In the genomic region with DNA sequence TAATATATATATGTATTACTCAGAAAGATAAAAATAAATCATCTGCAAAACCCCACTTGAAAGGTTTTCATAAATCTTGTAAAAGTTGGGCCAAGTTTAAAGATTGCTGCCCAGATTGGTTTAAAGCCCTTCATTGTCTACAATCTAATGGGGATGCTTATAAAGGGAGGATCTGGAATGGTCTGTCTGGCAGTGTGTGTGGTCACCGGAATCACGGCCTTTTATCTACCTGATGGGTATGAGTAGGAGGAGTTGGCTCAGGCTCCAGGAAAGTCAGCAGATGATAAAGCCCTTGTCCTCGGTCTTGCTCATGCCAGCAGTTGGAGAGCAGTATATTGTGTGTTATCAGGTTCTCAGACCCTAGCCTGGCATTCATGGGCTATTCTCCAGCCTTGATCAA, we compare ENCODE assay signal across 1 cellular context.
TF ChIP-seq lines count a peak whose summit lies in the region.

No MANE protein-coding gene starts in this region.

TF ChIP-seq in GM23338, 12 proteins besides CTCF, POLR2A, EP300 and RAD21 (continued from another document):
- TF ChIP-seq ETS1 (IDR thresholded peaks at IDR 0.05), result no peak
- TF ChIP-seq STAT1 (IDR thresholded peaks at IDR 0.05; ENCODE audit: unreplicated experiment), result no peak
- no peak for TF ChIP-seq NANOG (IDR thresholded peaks at IDR 0.05; ENCODE audit: borderline replicate concordance)
- TF ChIP-seq, protein P1, sequence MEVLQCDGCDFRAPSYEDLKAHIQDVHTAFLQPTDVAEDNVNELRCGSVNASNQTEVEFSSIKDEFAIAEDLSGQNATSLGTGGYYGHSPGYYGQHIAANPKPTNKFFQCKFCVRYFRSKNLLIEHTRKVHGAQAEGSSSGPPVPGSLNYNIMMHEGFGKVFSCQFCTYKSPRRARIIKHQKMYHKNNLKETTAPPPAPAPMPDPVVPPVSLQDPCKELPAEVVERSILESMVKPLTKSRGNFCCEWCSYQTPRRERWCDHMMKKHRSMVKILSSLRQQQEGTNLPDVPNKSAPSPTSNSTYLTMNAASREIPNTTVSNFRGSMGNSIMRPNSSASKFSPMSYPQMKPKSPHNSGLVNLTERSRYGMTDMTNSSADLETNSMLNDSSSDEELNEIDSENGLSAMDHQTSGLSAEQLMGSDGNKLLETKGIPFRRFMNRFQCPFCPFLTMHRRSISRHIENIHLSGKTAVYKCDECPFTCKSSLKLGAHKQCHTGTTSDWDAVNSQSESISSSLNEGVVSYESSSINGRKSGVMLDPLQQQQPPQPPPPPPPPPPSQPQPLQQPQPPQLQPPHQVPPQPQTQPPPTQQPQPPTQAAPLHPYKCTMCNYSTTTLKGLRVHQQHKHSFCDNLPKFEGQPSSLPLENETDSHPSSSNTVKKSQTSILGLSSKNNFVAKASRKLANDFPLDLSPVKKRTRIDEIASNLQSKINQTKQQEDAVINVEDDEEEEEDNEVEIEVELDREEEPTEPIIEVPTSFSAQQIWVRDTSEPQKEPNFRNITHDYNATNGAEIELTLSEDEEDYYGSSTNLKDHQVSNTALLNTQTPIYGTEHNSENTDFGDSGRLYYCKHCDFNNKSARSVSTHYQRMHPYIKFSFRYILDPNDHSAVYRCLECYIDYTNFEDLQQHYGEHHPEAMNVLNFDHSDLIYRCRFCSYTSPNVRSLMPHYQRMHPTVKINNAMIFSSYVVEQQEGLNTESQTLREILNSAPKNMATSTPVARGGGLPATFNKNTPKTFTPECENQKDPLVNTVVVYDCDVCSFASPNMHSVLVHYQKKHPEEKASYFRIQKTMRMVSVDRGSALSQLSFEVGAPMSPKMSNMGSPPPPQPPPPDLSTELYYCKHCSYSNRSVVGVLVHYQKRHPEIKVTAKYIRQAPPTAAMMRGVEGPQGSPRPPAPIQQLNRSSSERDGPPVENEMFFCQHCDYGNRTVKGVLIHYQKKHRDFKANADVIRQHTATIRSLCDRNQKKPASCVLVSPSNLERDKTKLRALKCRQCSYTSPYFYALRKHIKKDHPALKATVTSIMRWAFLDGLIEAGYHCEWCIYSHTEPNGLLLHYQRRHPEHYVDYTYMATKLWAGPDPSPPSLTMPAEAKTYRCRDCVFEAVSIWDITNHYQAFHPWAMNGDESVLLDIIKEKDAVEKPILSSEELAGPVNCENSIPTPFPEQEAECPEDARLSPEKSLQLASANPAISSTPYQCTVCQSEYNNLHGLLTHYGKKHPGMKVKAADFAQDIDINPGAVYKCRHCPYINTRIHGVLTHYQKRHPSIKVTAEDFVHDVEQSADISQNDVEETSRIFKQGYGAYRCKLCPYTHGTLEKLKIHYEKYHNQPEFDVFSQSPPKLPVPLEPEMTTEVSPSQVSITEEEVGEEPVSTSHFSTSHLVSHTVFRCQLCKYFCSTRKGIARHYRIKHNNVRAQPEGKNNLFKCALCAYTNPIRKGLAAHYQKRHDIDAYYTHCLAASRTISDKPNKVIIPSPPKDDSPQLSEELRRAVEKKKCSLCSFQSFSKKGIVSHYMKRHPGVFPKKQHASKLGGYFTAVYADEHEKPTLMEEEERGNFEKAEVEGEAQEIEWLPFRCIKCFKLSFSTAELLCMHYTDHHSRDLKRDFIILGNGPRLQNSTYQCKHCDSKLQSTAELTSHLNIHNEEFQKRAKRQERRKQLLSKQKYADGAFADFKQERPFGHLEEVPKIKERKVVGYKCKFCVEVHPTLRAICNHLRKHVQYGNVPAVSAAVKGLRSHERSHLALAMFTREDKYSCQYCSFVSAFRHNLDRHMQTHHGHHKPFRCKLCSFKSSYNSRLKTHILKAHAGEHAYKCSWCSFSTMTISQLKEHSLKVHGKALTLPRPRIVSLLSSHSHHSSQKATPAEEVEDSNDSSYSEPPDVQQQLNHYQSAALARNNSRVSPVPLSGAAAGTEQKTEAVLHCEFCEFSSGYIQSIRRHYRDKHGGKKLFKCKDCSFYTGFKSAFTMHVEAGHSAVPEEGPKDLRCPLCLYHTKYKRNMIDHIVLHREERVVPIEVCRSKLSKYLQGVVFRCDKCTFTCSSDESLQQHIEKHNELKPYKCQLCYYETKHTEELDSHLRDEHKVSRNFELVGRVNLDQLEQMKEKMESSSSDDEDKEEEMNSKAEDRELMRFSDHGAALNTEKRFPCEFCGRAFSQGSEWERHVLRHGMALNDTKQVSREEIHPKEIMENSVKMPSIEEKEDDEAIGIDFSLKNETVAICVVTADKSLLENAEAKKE (CRISPR knock-in tag; IDR thresholded peaks at IDR 0.05), result no peak
- TF ChIP-seq JUNB (IDR thresholded peaks at IDR 0.05; ENCODE audit: unreplicated experiment), result no peak
- TF ChIP-seq ZNF331 (CRISPR knock-in tag; IDR thresholded peaks at IDR 0.05; ENCODE audit: low read depth), result no peak
- no peak for TF ChIP-seq CREB1 (CRISPR knock-in tag; IDR thresholded peaks at IDR 0.05; ENCODE audit: low read depth)
- TF ChIP-seq EZH2 (IDR thresholded peaks at IDR 0.05; ENCODE audit: low read depth, unreplicated experiment), result no peak
